Comparison of ENCODE assay signal across 16 cellular contexts in the genomic region with DNA sequence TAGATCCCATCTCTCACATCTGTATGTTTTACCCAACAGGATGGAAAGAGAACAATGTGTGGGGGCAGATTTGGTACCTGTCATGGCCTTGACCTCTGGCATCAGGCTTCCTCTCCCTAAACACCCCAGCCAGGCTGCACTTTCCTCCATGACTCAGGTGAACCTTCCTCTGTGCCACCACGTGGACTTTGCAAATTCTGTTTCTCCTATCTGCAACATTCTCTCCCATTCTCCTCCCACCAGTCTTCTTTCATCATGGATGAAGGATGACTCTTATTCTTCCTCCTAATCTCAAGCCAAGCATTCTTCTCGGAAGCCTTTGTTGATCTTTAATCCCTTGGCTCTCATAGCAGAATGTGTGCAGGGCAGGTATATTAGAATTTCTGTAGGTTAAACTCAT.
A peak's percentile ranks its signal among the peaks of the same experiment; 100 is the strongest.
DNase-seq lines count a peak whose midpoint lies in the region; ATAC-seq and TF ChIP-seq lines count a peak whose summit lies in the region.
"Had no signal": no experiment of that assay in that cellular context is flagged by ENCODE, and none has a peak within 500 bp of the region (broad histone marks: within the 10 kb centered on the region; RNA-seq: fewer than 3 reads in every experiment).

No MANE protein-coding gene starts in this region.

- no peak overlapping the region for H3K4ac ChIP-seq in IMR-90 (ENCODE audit: low read depth, low read length)

- no peak overlapping the region for H2BK120ac ChIP-seq in IMR-90 (ENCODE audit: low read depth, low read length)

- CTCF ChIA-PET in IMR-90 (lab: Yijun Ruan, JAX): no interaction called here

- TF ChIP-seq CTCF in IMR-90 (conservative IDR thresholded peaks at IDR 0.05; ENCODE audit: low read depth, low read length): no peak
- TF ChIP-seq CTCF in thoracic aorta (IDR thresholded peaks at IDR 0.05): no peak
- no peak for TF ChIP-seq CTCF in colonic mucosa (IDR thresholded peaks at IDR 0.05)
- no peak for TF ChIP-seq CTCF in gastrocnemius medialis (IDR thresholded peaks at IDR 0.05 in 4 of 5, conservative IDR thresholded peaks at IDR 0.05 in 1 of 5)

- ATAC-seq in IMR-90 (ENCODE audit: low read depth): no peak
- ATAC-seq in esophagus mucosa: peak; percentile 65
- no peak for ATAC-seq in thoracic aorta (ENCODE audit: insufficient number of reproducible peaks, low FRiP score, low read depth)
- no peak for ATAC-seq in gastrocnemius medialis
- ATAC-seq: K562, Panc1 had no signal

- H3K36me3 Mint-ChIP-seq in activated naive CD8-positive, alpha-beta T cell treated with anti-CD3 and anti-CD28 coated beads for 36 hours: peaks cover 5% of the 10 kb centered on the region

- intact Hi-C loops in IMR-90 (cut with micrococcal nuclease): no loop called here
- intact Hi-C loops in colonic mucosa (cut with DNase I): no loop called here
- intact Hi-C loops in gastrocnemius medialis (cut with DNase I; ENCODE audit: low total_unique reads): no loop called here

- TF ChIP-seq POLR2A in IMR-90 (IDR thresholded peaks at IDR 0.05; ENCODE audit: low read depth, low read length): no peak
- no peak for TF ChIP-seq POLR2A in gastrocnemius medialis (IDR thresholded peaks at IDR 0.05)

- H3K56ac ChIP-seq in IMR-90 (ENCODE audit: extremely low read depth, insufficient read depth, low read length): no peak overlapping the region

- H3K27me3 ChIP-seq in IMR-90 (ENCODE audit: control insufficient read depth, insufficient read depth, low read length) (no peaks in the 10 kb centered on the region; the same call in 1 of the 2 replicates), thoracic aorta (replicated peaks; ENCODE audit: insufficient read depth) (no peaks in the 10 kb centered on the region), colonic mucosa (no peaks in the 10 kb centered on the region), gastrocnemius medialis (no peaks in the 10 kb centered on the region)

- no peak overlapping the region for H3K27ac ChIP-seq in IMR-90 (ENCODE audit: insufficient read depth, low read length)
- peak overlapping the region; percentile 19 to 42 for H3K27ac ChIP-seq in thoracic aorta
- no peak overlapping the region for H3K27ac ChIP-seq in colonic mucosa
- H3K27ac ChIP-seq in gastrocnemius medialis: no peak overlapping the region

- in situ Hi-C loops in IMR-90 (cut with MboI; ENCODE audit: low sequenced_read_pairs): no loop called here
- in situ Hi-C loops in gastrocnemius medialis (cut with MboI; ENCODE audit: low sequenced_read_pairs in 4 of 4): no loop called here

- H3K4me2 ChIP-seq in IMR-90 (ENCODE audit: low read depth, low read length): no peak overlapping the region

- H3K9me3 ChIP-seq in IMR-90 (ENCODE audit: control insufficient read depth, insufficient read depth, low read length) (no peaks in the 10 kb centered on the region), thoracic aorta (no peaks in the 10 kb centered on the region), colonic mucosa (no peaks in the 10 kb centered on the region), gastrocnemius medialis (no peaks in the 10 kb centered on the region)

- no peak overlapping the region for H2AK9ac ChIP-seq in IMR-90 (replicated peaks; ENCODE audit: low read depth, low read length, poor library complexity)

- dilution Hi-C loops in IMR-90 (cut with HindIII; ENCODE audit: low sequenced_read_pairs, unreplicated experiment): no loop called here

- H3K36me3 ChIP-seq in IMR-90 (ENCODE audit: control insufficient read depth, insufficient read depth, low read length): no peaks in the 10 kb centered on the region
- no peaks in the 10 kb centered on the region for H3K36me3 ChIP-seq in thoracic aorta
- H3K36me3 ChIP-seq in colonic mucosa: no peaks in the 10 kb centered on the region
- no peaks in the 10 kb centered on the region for H3K36me3 ChIP-seq in gastrocnemius medialis

- no peaks in the 10 kb centered on the region for H3K79me1 ChIP-seq in IMR-90 (ENCODE audit: low read depth in 1 of 2, low read length in 2 of 2)

- 0 out of 2 replicates have a peak overlapping the region, but pooled peaks have one; percentile 31 for H2AK5ac ChIP-seq in IMR-90 (ENCODE audit: low read depth, low read length)

- no peak overlapping the region for H2BK5ac ChIP-seq in IMR-90 (ENCODE audit: low read depth, low read length, poor library complexity, severe bottlenecking)

- H2BK15ac ChIP-seq in IMR-90 (ENCODE audit: low read depth, low read length): 0 out of 3 replicates have a peak overlapping the region, but pooled peaks have one; percentile 28

- H3K9ac ChIP-seq in IMR-90 (ENCODE audit: low read depth, low read length) (no peak overlapping the region), colonic mucosa (ENCODE audit: low read depth in 2 of 2, low read length in 2 of 2) (no peak overlapping the region)

- H3K4me1 ChIP-seq in IMR-90 (ENCODE audit: control insufficient read depth, insufficient read depth, low read length): peaks cover 2% of the 10 kb centered on the region; the same call in 1 of the 2 replicates
- H3K4me1 ChIP-seq in thoracic aorta (ENCODE audit: control insufficient read depth in 1 of 2, low read depth in 2 of 2): peaks cover 12 to 71% of the 10 kb centered on the region in 2 donors
- no peaks in the 10 kb centered on the region for H3K4me1 ChIP-seq in colonic mucosa
- peaks cover 19 to 25% of the 10 kb centered on the region in 2 donors for H3K4me1 ChIP-seq in gastrocnemius medialis

- POLR2A ChIA-PET in IMR-90 (lab: Charles Lee; ENCODE audit: unreplicated experiment): no interaction called here

- no peak overlapping the region for H3K18ac ChIP-seq in IMR-90 (ENCODE audit: low read depth, low read length)

- no peak for DNase-seq in IMR-90
- no peak for DNase-seq in activated naive CD8-positive, alpha-beta T cell treated with anti-CD3 and anti-CD28 coated beads for 36 hours
- no peak for DNase-seq in thoracic aorta (ENCODE audit: low spot score)
- no peak for DNase-seq in colonic mucosa
- no peak for DNase-seq in stimulated activated CD4-positive, alpha-beta T cell treated with anti-CD3 and anti-CD28 coated beads, Interleukin-12 subunit alpha, Interleukin-12 subunit beta, amount 100 ng/mL, for 4 hours
- DNase-seq in gastrocnemius medialis: no peak
- DNase-seq: CD4-positive, alpha-beta T cell; DMS79; HCEC 1CT; NCI-H1048; NCI-H1436 treated with DMSO at 0.1 percent for 48 hours; NCI-H2081; NCI-H524 treated with DMSO at 0.1 percent for 48 hours had no signal

- WGBS in IMR-90 (ENCODE audit: extremely low coverage in 2 of 2, insufficient read length in 1 of 2), 2 experiments: 80% methylated on average over 1 of the region's 2 CpGs; no CpG with 5 or more reads in 1 of the 2 experiments

- no peak for TF ChIP-seq RAD21 in IMR-90 (IDR thresholded peaks at IDR 0.05; ENCODE audit: low read length)

- H3K9me3 Mint-ChIP-seq in activated naive CD8-positive, alpha-beta T cell treated with anti-CD3 and anti-CD28 coated beads for 36 hours: peaks cover 13% of the 10 kb centered on the region
- H3K9me3 Mint-ChIP-seq: CD4-positive, alpha-beta T cell had no signal

- no peaks in the 10 kb centered on the region for H3K27me3 Mint-ChIP-seq in activated naive CD8-positive, alpha-beta T cell treated with anti-CD3 and anti-CD28 coated beads for 36 hours

- H3K4me1 Mint-ChIP-seq in activated naive CD8-positive, alpha-beta T cell treated with anti-CD3 and anti-CD28 coated beads for 36 hours: peaks cover 37% of the 10 kb centered on the region

- peak overlapping the region; percentile 4 for H3K4me3 Mint-ChIP-seq in activated naive CD8-positive, alpha-beta T cell treated with anti-CD3 and anti-CD28 coated beads for 36 hours
- H3K4me3 Mint-ChIP-seq: CD4-positive, alpha-beta T cell had no signal

- BruUV-seq in IMR-90 (replicated peaks; lab: Mats Ljungman, UMichigan): no TSS peak

- no peak overlapping the region for H2AFZ ChIP-seq in IMR-90 (replicated peaks; ENCODE audit: low read length, poor library complexity)

- no peak overlapping the region for H3K23ac ChIP-seq in IMR-90 (ENCODE audit: low read depth, low read length)

- no peak overlapping the region for H4K5ac ChIP-seq in IMR-90 (ENCODE audit: low read depth, low read length)

- H3K4me3 ChIP-seq in IMR-90 (ENCODE audit: insufficient read depth, low read depth, low read length): no peak overlapping the region
- H3K4me3 ChIP-seq in thoracic aorta: no peak overlapping the region
- no peak overlapping the region for H3K4me3 ChIP-seq in colonic mucosa
- H3K4me3 ChIP-seq in gastrocnemius medialis: no peak overlapping the region
- H3K4me3 ChIP-seq: K562 had no signal

- no peaks in the 10 kb centered on the region for H3K9me1 ChIP-seq in IMR-90 (ENCODE audit: insufficient read depth, low read length)

- no peak overlapping the region for H4K91ac ChIP-seq in IMR-90 (ENCODE audit: insufficient read depth, low read depth, low read length)

- H2BK20ac ChIP-seq in IMR-90 (ENCODE audit: low read depth, low read length): no peak overlapping the region

- no peak overlapping the region for H3K14ac ChIP-seq in IMR-90 (replicated peaks; ENCODE audit: low read depth, low read length)

- H3K27ac Mint-ChIP-seq in activated naive CD8-positive, alpha-beta T cell treated with anti-CD3 and anti-CD28 coated beads for 36 hours: peak overlapping the region; percentile 13
- H3K27ac Mint-ChIP-seq: CD4-positive, alpha-beta T cell had no signal

- H4K20me1 ChIP-seq in IMR-90 (ENCODE audit: insufficient read depth, low read length): no peaks in the 10 kb centered on the region

- H4K8ac ChIP-seq in IMR-90 (ENCODE audit: low read depth in 2 of 2, low read length in 2 of 2): no peak overlapping the region

TF ChIP-seq in IMR-90, 13 proteins besides CTCF, POLR2A, EP300 and RAD21 (continues in another document):
- TF ChIP-seq, protein P1, sequence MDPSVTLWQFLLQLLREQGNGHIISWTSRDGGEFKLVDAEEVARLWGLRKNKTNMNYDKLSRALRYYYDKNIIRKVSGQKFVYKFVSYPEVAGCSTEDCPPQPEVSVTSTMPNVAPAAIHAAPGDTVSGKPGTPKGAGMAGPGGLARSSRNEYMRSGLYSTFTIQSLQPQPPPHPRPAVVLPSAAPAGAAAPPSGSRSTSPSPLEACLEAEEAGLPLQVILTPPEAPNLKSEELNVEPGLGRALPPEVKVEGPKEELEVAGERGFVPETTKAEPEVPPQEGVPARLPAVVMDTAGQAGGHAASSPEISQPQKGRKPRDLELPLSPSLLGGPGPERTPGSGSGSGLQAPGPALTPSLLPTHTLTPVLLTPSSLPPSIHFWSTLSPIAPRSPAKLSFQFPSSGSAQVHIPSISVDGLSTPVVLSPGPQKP (IDR thresholded peaks at IDR 0.05; ENCODE audit: borderline replicate concordance, low read depth, low read length): no peak
- TF ChIP-seq CEBPB (IDR thresholded peaks at IDR 0.05; ENCODE audit: low read depth, low read length) (no peak), MXI1 (IDR thresholded peaks at IDR 0.05; ENCODE audit: borderline replicate concordance, low read depth, low read length) (no peak), SMC3 (IDR thresholded peaks at IDR 0.05; ENCODE audit: low read depth, low read length) (no peak)
- TF ChIP-seq, protein P2, sequence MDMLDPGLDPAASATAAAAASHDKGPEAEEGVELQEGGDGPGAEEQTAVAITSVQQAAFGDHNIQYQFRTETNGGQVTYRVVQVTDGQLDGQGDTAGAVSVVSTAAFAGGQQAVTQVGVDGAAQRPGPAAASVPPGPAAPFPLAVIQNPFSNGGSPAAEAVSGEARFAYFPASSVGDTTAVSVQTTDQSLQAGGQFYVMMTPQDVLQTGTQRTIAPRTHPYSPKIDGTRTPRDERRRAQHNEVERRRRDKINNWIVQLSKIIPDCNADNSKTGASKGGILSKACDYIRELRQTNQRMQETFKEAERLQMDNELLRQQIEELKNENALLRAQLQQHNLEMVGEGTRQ (IDR thresholded peaks at IDR 0.05; ENCODE audit: low read depth, low read length): no peak

Comparison
In these comparisons a context has a peak if more than half of its experiments do, and no peak if none do; other contexts are left out.
1. H3K27ac ChIP-seq: peak in thoracic aorta (2 of 2); none in IMR-90 (single experiment), colonic mucosa (single experiment) and gastrocnemius medialis (0 of 4).